2 cellular contexts compared by ENCODE assay signal in genomic region chr14:102508774-102509743, GRCh38.
TF ChIP-seq lines count a peak whose summit lies in the region.

No MANE protein-coding gene starts in this region.

TF ChIP-seq in HEK293, 187 proteins besides CTCF, POLR2A, EP300 and RAD21 (continued from another document and continues in another):
- TF ChIP-seq ZNF449 (tag by site-specific recombination; IDR thresholded peaks at IDR 0.05) (no peak), MZF1 (tag by site-specific recombination; IDR thresholded peaks at IDR 0.05; ENCODE audit: borderline replicate concordance) (no peak), ZSCAN16 (tag by site-specific recombination; IDR thresholded peaks at IDR 0.05) (no peak), HOXC10 (CRISPR knock-in tag; IDR thresholded peaks at IDR 0.05) (no peak), YY2 (tag by site-specific recombination; IDR thresholded peaks at IDR 0.05) (no peak), SCRT2 (tag by site-specific recombination; IDR thresholded peaks at IDR 0.05) (no peak), ZNF501 (tag by site-specific recombination; IDR thresholded peaks at IDR 0.05) (no peak), GFI1B (tag by site-specific recombination; IDR thresholded peaks at IDR 0.05) (no peak), ATF2 (tag by site-specific recombination; IDR thresholded peaks at IDR 0.05; ENCODE audit: low read depth) (no peak), ZBTB17 (tag by site-specific recombination; IDR thresholded peaks at IDR 0.05) (peak; percentile 20; the same call in 1 of the 2 replicates), ZNF416 (tag by site-specific recombination; IDR thresholded peaks at IDR 0.05) (no peak), ZNF791 (tag by site-specific recombination; IDR thresholded peaks at IDR 0.05) (no peak), ZNF362 (tag by site-specific recombination; IDR thresholded peaks at IDR 0.05) (no peak), ZBTB1 (tag by site-specific recombination; IDR thresholded peaks at IDR 0.05) (no peak), ZNF560 (tag by site-specific recombination; IDR thresholded peaks at IDR 0.05; ENCODE audit: borderline replicate concordance) (no peak), ZXDB (tag by site-specific recombination; IDR thresholded peaks at IDR 0.05) (0 out of 2 replicates have a peak, but pooled peaks have one; percentile 46), ZNF626 (tag by site-specific recombination; IDR thresholded peaks at IDR 0.05) (no peak), ZNF280D (tag by site-specific recombination; IDR thresholded peaks at IDR 0.05) (no peak), ZNF394 (tag by site-specific recombination; IDR thresholded peaks at IDR 0.05; ENCODE audit: borderline replicate concordance) (no peak), ZNF513 (tag by site-specific recombination; IDR thresholded peaks at IDR 0.05) (no peak)

TF ChIP-seq in K562, 482 proteins besides CTCF, POLR2A, EP300 and RAD21 (continued from another document):
- 0 out of 2 replicates have a peak, but pooled peaks have one; percentile 58 for TF ChIP-seq AFF4 (CRISPR knock-in tag; IDR thresholded peaks at IDR 0.05)
- TF ChIP-seq HDGF (IDR thresholded peaks at IDR 0.05): no peak
- peak in 1 of 2 experiments; percentile 28; a peak in 1 of 4 replicates for TF ChIP-seq NONO (IDR thresholded peaks at IDR 0.05; ENCODE audit: low read depth in 2 of 2, low read length in 1 of 2)
- TF ChIP-seq TSC22D4 (tag; IDR thresholded peaks at IDR 0.05): no peak
- peak; percentile 59 for TF ChIP-seq HMGN3 (IDR thresholded peaks at IDR 0.05; ENCODE audit: borderline replicate concordance, extremely low read depth, insufficient read length, low read depth, low read length)
- no peak for TF ChIP-seq ID3 (CRISPR knock-in tag; IDR thresholded peaks at IDR 0.05)
- no peak for TF ChIP-seq ID3 (tag; IDR thresholded peaks at IDR 0.05)
- TF ChIP-seq PREB (CRISPR knock-in tag; IDR thresholded peaks at IDR 0.05): 0 out of 2 replicates have a peak, but pooled peaks have one; percentile 56
- peak; percentile 7; the same call in 1 of the 2 replicates for TF ChIP-seq ZNF740 (CRISPR knock-in tag; IDR thresholded peaks at IDR 0.05)
- TF ChIP-seq ZNF740 (tag; IDR thresholded peaks at IDR 0.05): no peak
- peak; percentile 63 for TF ChIP-seq NFIC (IDR thresholded peaks at IDR 0.05)
- peak; percentile 74 for TF ChIP-seq RBFOX2 (IDR thresholded peaks at IDR 0.05; ENCODE audit: low read depth, low read length)
- no peak for TF ChIP-seq ETV6 (IDR thresholded peaks at IDR 0.05; ENCODE audit: borderline replicate concordance in 1 of 2, low read depth in 2 of 2, low read length in 1 of 2)
- TF ChIP-seq ETV6 (CRISPR knock-in tag; IDR thresholded peaks at IDR 0.05; ENCODE audit: borderline replicate concordance): no peak
- TF ChIP-seq ATF7 (IDR thresholded peaks at IDR 0.05): peak; percentile 34; the same call in 1 of the 2 replicates
- TF ChIP-seq MAX (CRISPR knock-in tag; IDR thresholded peaks at IDR 0.05): peak; percentile 17; the same call in 1 of the 2 replicates
- peak; percentile 48; the same call in 1 of the 2 replicates for TF ChIP-seq FOXP1 (CRISPR knock-in tag; IDR thresholded peaks at IDR 0.05)
- peak; percentile 56; the same call in 1 of the 2 replicates for TF ChIP-seq CREB1 (IDR thresholded peaks at IDR 0.05)
- no peak for TF ChIP-seq CREB1 (CRISPR knock-in tag; IDR thresholded peaks at IDR 0.05)
- 0 out of 2 replicates have a peak, but pooled peaks have one; percentile 32 for TF ChIP-seq NFRKB (IDR thresholded peaks at IDR 0.05; ENCODE audit: low read depth)
- TF ChIP-seq KAT7 (CRISPR knock-in tag; IDR thresholded peaks at IDR 0.05; ENCODE audit: borderline replicate concordance): 0 out of 2 replicates have a peak, but pooled peaks have one; percentile 52
- peak; percentile 90 for TF ChIP-seq ZFX (CRISPR knock-in tag; IDR thresholded peaks at IDR 0.05)
- TF ChIP-seq ZNF511 (CRISPR knock-in tag; IDR thresholded peaks at IDR 0.05): 0 out of 2 replicates have a peak, but pooled peaks have one; percentile 46
- TF ChIP-seq CXXC5 (CRISPR knock-in tag; IDR thresholded peaks at IDR 0.05): 0 out of 2 replicates have a peak, but pooled peaks have one; percentile 29
- TF ChIP-seq SIX5 (IDR thresholded peaks at IDR 0.05; ENCODE audit: borderline replicate concordance in 1 of 2, insufficient read depth in 1 of 2, low read depth in 1 of 2, low read length in 2 of 2): no peak
- TF ChIP-seq BHLHE40 (IDR thresholded peaks at IDR 0.05; ENCODE audit: low read length): peak; percentile 69
- TF ChIP-seq CREB5 (CRISPR knock-in tag; IDR thresholded peaks at IDR 0.05): no peak
- TF ChIP-seq ZNF146 (CRISPR knock-in tag; IDR thresholded peaks at IDR 0.05; ENCODE audit: unreplicated experiment): no peak
- TF ChIP-seq POLR2AphosphoS5 (IDR thresholded peaks at IDR 0.05; ENCODE audit: control insufficient read depth, insufficient read depth, low read depth, low read length): 0 out of 2 replicates have a peak, but pooled peaks have one; percentile 10
- TF ChIP-seq NR2C2 (CRISPR knock-in tag; IDR thresholded peaks at IDR 0.05): no peak
- no peak for TF ChIP-seq NR2C2 (tag; IDR thresholded peaks at IDR 0.05)
- no peak for TF ChIP-seq NR3C1 (CRISPR knock-in tag; IDR thresholded peaks at IDR 0.05)
- 0 out of 2 replicates have a peak, but pooled peaks have one; percentile 32 for TF ChIP-seq ZBTB9 (CRISPR knock-in tag; IDR thresholded peaks at IDR 0.05)
- peak; percentile 62; the same call in 1 of the 2 replicates for TF ChIP-seq POLR2G (IDR thresholded peaks at IDR 0.05; ENCODE audit: low read depth, low read length)
- peak in 1 of 2 experiments; percentile 6; a peak in 3 of 4 replicates for TF ChIP-seq NRF1 (conservative IDR thresholded peaks at IDR 0.05 in 1 of 2, IDR thresholded peaks at IDR 0.05 in 1 of 2)
- peak; percentile 77 for TF ChIP-seq HNRNPLL (IDR thresholded peaks at IDR 0.05; ENCODE audit: low read depth, low read length, poor library complexity, severe bottlenecking)
- TF ChIP-seq BRCA1 (IDR thresholded peaks at IDR 0.05): no peak
- no peak for TF ChIP-seq BRCA1 (CRISPR knock-in tag; IDR thresholded peaks at IDR 0.05)
- TF ChIP-seq ESRRA (IDR thresholded peaks at IDR 0.05; ENCODE audit: borderline replicate concordance, low read depth): peak; percentile 86
